ENCODE assay signal across 2 cellular contexts in the genomic region with DNA sequence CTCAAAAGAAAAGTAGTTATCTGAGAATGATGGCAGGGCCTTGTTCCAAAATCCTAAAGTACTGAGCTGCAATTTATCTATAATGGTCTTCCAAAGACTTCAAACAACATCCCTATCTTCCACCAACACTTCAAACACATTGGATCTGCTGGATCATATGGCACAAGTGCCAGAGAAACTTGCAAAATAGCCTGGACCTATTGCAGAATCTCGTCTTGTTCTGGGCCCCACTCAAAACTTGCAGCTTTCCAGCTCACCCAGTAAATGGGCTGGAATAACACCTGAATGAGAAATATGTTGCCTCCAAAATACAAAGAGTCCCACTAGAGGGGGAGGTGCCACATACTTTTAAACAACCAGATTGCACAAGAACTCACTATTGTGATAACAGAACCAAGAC.
A peak's percentile ranks its signal among the peaks of the same experiment; 100 is the strongest.
TF ChIP-seq lines count a peak whose summit lies in the region.

No MANE protein-coding gene starts in this region.

TF ChIP-seq in HepG2, 621 proteins besides CTCF, POLR2A, EP300 and RAD21:
- TF ChIP-seq, protein P1, sequence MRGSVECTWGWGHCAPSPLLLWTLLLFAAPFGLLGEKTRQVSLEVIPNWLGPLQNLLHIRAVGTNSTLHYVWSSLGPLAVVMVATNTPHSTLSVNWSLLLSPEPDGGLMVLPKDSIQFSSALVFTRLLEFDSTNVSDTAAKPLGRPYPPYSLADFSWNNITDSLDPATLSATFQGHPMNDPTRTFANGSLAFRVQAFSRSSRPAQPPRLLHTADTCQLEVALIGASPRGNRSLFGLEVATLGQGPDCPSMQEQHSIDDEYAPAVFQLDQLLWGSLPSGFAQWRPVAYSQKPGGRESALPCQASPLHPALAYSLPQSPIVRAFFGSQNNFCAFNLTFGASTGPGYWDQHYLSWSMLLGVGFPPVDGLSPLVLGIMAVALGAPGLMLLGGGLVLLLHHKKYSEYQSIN (CRISPR knock-in tag; IDR thresholded peaks at IDR 0.05; ENCODE audit: borderline replicate concordance), result no peak
- TF ChIP-seq IRF2 (CRISPR knock-in tag; IDR thresholded peaks at IDR 0.05) (no peak), SRSF1 (optimal IDR thresholded peaks at IDR 0.05; ENCODE audit: low read depth, low read length) (no peak), ZNF552 (CRISPR knock-in tag; IDR thresholded peaks at IDR 0.05; ENCODE audit: borderline replicate concordance) (no peak), PCBP2 (optimal IDR thresholded peaks at IDR 0.05; ENCODE audit: low read depth, low read length, poor library complexity, severe bottlenecking) (no peak), TBL1XR1 (IDR thresholded peaks at IDR 0.05; ENCODE audit: borderline replicate concordance, low read length, partially characterized antibody) (no peak)
- TF ChIP-seq, protein P2, sequence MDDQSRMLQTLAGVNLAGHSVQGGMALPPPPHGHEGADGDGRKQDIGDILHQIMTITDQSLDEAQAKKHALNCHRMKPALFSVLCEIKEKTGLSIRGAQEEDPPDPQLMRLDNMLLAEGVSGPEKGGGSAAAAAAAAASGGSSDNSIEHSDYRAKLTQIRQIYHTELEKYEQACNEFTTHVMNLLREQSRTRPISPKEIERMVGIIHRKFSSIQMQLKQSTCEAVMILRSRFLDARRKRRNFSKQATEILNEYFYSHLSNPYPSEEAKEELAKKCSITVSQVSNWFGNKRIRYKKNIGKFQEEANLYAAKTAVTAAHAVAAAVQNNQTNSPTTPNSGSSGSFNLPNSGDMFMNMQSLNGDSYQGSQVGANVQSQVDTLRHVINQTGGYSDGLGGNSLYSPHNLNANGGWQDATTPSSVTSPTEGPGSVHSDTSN (CRISPR knock-in tag; IDR thresholded peaks at IDR 0.05; ENCODE audit: borderline replicate concordance), result no peak

TF ChIP-seq in K562, 482 proteins besides CTCF, POLR2A, EP300 and RAD21:
- TF ChIP-seq CEBPB (tag; IDR thresholded peaks at IDR 0.05), result peak; percentile 64
- TF ChIP-seq, protein P3, sequence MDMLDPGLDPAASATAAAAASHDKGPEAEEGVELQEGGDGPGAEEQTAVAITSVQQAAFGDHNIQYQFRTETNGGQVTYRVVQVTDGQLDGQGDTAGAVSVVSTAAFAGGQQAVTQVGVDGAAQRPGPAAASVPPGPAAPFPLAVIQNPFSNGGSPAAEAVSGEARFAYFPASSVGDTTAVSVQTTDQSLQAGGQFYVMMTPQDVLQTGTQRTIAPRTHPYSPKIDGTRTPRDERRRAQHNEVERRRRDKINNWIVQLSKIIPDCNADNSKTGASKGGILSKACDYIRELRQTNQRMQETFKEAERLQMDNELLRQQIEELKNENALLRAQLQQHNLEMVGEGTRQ (CRISPR knock-in tag; IDR thresholded peaks at IDR 0.05), result no peak
- TF ChIP-seq, protein P4, sequence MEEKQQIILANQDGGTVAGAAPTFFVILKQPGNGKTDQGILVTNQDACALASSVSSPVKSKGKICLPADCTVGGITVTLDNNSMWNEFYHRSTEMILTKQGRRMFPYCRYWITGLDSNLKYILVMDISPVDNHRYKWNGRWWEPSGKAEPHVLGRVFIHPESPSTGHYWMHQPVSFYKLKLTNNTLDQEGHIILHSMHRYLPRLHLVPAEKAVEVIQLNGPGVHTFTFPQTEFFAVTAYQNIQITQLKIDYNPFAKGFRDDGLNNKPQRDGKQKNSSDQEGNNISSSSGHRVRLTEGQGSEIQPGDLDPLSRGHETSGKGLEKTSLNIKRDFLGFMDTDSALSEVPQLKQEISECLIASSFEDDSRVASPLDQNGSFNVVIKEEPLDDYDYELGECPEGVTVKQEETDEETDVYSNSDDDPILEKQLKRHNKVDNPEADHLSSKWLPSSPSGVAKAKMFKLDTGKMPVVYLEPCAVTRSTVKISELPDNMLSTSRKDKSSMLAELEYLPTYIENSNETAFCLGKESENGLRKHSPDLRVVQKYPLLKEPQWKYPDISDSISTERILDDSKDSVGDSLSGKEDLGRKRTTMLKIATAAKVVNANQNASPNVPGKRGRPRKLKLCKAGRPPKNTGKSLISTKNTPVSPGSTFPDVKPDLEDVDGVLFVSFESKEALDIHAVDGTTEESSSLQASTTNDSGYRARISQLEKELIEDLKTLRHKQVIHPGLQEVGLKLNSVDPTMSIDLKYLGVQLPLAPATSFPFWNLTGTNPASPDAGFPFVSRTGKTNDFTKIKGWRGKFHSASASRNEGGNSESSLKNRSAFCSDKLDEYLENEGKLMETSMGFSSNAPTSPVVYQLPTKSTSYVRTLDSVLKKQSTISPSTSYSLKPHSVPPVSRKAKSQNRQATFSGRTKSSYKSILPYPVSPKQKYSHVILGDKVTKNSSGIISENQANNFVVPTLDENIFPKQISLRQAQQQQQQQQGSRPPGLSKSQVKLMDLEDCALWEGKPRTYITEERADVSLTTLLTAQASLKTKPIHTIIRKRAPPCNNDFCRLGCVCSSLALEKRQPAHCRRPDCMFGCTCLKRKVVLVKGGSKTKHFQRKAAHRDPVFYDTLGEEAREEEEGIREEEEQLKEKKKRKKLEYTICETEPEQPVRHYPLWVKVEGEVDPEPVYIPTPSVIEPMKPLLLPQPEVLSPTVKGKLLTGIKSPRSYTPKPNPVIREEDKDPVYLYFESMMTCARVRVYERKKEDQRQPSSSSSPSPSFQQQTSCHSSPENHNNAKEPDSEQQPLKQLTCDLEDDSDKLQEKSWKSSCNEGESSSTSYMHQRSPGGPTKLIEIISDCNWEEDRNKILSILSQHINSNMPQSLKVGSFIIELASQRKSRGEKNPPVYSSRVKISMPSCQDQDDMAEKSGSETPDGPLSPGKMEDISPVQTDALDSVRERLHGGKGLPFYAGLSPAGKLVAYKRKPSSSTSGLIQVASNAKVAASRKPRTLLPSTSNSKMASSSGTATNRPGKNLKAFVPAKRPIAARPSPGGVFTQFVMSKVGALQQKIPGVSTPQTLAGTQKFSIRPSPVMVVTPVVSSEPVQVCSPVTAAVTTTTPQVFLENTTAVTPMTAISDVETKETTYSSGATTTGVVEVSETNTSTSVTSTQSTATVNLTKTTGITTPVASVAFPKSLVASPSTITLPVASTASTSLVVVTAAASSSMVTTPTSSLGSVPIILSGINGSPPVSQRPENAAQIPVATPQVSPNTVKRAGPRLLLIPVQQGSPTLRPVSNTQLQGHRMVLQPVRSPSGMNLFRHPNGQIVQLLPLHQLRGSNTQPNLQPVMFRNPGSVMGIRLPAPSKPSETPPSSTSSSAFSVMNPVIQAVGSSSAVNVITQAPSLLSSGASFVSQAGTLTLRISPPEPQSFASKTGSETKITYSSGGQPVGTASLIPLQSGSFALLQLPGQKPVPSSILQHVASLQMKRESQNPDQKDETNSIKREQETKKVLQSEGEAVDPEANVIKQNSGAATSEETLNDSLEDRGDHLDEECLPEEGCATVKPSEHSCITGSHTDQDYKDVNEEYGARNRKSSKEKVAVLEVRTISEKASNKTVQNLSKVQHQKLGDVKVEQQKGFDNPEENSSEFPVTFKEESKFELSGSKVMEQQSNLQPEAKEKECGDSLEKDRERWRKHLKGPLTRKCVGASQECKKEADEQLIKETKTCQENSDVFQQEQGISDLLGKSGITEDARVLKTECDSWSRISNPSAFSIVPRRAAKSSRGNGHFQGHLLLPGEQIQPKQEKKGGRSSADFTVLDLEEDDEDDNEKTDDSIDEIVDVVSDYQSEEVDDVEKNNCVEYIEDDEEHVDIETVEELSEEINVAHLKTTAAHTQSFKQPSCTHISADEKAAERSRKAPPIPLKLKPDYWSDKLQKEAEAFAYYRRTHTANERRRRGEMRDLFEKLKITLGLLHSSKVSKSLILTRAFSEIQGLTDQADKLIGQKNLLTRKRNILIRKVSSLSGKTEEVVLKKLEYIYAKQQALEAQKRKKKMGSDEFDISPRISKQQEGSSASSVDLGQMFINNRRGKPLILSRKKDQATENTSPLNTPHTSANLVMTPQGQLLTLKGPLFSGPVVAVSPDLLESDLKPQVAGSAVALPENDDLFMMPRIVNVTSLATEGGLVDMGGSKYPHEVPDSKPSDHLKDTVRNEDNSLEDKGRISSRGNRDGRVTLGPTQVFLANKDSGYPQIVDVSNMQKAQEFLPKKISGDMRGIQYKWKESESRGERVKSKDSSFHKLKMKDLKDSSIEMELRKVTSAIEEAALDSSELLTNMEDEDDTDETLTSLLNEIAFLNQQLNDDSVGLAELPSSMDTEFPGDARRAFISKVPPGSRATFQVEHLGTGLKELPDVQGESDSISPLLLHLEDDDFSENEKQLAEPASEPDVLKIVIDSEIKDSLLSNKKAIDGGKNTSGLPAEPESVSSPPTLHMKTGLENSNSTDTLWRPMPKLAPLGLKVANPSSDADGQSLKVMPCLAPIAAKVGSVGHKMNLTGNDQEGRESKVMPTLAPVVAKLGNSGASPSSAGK (IDR thresholded peaks at IDR 0.05), result no peak
